In the genomic region with DNA sequence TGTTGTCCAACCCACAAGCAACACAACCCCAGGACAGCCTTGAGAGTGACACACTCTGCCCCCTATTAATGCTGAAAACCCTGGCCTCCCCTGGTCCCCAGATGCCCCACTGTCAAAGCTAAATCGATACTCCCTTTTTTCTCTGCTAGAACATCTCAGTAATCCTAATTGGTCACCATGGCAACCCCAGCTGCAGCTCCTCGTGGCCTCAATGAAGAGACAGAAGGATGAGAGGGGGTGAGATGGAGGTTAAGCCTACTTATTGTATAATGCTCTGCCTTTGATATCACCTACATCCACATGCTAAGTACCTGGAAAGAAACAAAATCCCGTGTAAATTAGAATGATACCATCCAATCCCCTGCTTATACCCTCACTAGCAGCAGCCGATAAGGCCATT, we compare ENCODE assay signal across 1 cellular context.
TF ChIP-seq lines count a peak whose summit lies in the region.

No MANE protein-coding gene starts in this region.

TF ChIP-seq in GM23338, 12 proteins besides CTCF, POLR2A, EP300 and RAD21 (continued from another document):
- TF ChIP-seq, protein P1, sequence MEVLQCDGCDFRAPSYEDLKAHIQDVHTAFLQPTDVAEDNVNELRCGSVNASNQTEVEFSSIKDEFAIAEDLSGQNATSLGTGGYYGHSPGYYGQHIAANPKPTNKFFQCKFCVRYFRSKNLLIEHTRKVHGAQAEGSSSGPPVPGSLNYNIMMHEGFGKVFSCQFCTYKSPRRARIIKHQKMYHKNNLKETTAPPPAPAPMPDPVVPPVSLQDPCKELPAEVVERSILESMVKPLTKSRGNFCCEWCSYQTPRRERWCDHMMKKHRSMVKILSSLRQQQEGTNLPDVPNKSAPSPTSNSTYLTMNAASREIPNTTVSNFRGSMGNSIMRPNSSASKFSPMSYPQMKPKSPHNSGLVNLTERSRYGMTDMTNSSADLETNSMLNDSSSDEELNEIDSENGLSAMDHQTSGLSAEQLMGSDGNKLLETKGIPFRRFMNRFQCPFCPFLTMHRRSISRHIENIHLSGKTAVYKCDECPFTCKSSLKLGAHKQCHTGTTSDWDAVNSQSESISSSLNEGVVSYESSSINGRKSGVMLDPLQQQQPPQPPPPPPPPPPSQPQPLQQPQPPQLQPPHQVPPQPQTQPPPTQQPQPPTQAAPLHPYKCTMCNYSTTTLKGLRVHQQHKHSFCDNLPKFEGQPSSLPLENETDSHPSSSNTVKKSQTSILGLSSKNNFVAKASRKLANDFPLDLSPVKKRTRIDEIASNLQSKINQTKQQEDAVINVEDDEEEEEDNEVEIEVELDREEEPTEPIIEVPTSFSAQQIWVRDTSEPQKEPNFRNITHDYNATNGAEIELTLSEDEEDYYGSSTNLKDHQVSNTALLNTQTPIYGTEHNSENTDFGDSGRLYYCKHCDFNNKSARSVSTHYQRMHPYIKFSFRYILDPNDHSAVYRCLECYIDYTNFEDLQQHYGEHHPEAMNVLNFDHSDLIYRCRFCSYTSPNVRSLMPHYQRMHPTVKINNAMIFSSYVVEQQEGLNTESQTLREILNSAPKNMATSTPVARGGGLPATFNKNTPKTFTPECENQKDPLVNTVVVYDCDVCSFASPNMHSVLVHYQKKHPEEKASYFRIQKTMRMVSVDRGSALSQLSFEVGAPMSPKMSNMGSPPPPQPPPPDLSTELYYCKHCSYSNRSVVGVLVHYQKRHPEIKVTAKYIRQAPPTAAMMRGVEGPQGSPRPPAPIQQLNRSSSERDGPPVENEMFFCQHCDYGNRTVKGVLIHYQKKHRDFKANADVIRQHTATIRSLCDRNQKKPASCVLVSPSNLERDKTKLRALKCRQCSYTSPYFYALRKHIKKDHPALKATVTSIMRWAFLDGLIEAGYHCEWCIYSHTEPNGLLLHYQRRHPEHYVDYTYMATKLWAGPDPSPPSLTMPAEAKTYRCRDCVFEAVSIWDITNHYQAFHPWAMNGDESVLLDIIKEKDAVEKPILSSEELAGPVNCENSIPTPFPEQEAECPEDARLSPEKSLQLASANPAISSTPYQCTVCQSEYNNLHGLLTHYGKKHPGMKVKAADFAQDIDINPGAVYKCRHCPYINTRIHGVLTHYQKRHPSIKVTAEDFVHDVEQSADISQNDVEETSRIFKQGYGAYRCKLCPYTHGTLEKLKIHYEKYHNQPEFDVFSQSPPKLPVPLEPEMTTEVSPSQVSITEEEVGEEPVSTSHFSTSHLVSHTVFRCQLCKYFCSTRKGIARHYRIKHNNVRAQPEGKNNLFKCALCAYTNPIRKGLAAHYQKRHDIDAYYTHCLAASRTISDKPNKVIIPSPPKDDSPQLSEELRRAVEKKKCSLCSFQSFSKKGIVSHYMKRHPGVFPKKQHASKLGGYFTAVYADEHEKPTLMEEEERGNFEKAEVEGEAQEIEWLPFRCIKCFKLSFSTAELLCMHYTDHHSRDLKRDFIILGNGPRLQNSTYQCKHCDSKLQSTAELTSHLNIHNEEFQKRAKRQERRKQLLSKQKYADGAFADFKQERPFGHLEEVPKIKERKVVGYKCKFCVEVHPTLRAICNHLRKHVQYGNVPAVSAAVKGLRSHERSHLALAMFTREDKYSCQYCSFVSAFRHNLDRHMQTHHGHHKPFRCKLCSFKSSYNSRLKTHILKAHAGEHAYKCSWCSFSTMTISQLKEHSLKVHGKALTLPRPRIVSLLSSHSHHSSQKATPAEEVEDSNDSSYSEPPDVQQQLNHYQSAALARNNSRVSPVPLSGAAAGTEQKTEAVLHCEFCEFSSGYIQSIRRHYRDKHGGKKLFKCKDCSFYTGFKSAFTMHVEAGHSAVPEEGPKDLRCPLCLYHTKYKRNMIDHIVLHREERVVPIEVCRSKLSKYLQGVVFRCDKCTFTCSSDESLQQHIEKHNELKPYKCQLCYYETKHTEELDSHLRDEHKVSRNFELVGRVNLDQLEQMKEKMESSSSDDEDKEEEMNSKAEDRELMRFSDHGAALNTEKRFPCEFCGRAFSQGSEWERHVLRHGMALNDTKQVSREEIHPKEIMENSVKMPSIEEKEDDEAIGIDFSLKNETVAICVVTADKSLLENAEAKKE (CRISPR knock-in tag; IDR thresholded peaks at IDR 0.05) = no peak
- no peak for TF ChIP-seq ZNF331 (CRISPR knock-in tag; IDR thresholded peaks at IDR 0.05; ENCODE audit: low read depth)
- TF ChIP-seq, protein P2, sequence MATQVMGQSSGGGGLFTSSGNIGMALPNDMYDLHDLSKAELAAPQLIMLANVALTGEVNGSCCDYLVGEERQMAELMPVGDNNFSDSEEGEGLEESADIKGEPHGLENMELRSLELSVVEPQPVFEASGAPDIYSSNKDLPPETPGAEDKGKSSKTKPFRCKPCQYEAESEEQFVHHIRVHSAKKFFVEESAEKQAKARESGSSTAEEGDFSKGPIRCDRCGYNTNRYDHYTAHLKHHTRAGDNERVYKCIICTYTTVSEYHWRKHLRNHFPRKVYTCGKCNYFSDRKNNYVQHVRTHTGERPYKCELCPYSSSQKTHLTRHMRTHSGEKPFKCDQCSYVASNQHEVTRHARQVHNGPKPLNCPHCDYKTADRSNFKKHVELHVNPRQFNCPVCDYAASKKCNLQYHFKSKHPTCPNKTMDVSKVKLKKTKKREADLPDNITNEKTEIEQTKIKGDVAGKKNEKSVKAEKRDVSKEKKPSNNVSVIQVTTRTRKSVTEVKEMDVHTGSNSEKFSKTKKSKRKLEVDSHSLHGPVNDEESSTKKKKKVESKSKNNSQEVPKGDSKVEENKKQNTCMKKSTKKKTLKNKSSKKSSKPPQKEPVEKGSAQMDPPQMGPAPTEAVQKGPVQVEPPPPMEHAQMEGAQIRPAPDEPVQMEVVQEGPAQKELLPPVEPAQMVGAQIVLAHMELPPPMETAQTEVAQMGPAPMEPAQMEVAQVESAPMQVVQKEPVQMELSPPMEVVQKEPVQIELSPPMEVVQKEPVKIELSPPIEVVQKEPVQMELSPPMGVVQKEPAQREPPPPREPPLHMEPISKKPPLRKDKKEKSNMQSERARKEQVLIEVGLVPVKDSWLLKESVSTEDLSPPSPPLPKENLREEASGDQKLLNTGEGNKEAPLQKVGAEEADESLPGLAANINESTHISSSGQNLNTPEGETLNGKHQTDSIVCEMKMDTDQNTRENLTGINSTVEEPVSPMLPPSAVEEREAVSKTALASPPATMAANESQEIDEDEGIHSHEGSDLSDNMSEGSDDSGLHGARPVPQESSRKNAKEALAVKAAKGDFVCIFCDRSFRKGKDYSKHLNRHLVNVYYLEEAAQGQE (IDR thresholded peaks at IDR 0.05; ENCODE audit: unreplicated experiment) = no peak
- TF ChIP-seq STAT1 (IDR thresholded peaks at IDR 0.05; ENCODE audit: unreplicated experiment) = no peak
- TF ChIP-seq EZH2phosphoT487 (IDR thresholded peaks at IDR 0.05; ENCODE audit: unreplicated experiment) = no peak
- no peak for TF ChIP-seq JUNB (IDR thresholded peaks at IDR 0.05; ENCODE audit: unreplicated experiment)
- TF ChIP-seq EZH2 (IDR thresholded peaks at IDR 0.05; ENCODE audit: low read depth, unreplicated experiment) = no peak
- TF ChIP-seq CREB1 (CRISPR knock-in tag; IDR thresholded peaks at IDR 0.05; ENCODE audit: low read depth) = no peak
- TF ChIP-seq, protein P3, sequence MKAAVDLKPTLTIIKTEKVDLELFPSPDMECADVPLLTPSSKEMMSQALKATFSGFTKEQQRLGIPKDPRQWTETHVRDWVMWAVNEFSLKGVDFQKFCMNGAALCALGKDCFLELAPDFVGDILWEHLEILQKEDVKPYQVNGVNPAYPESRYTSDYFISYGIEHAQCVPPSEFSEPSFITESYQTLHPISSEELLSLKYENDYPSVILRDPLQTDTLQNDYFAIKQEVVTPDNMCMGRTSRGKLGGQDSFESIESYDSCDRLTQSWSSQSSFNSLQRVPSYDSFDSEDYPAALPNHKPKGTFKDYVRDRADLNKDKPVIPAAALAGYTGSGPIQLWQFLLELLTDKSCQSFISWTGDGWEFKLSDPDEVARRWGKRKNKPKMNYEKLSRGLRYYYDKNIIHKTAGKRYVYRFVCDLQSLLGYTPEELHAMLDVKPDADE (IDR thresholded peaks at IDR 0.05) = no peak
- no peak for TF ChIP-seq NANOG (IDR thresholded peaks at IDR 0.05; ENCODE audit: borderline replicate concordance)
